Comparison of ENCODE assay signal across 9 cellular contexts in genomic region chr4:137226900-137227299, GRCh38.
DNase-seq lines count a peak whose midpoint lies in the region; ATAC-seq, FAIRE-seq and TF ChIP-seq lines count a peak whose summit lies in the region.
"Had no signal": no experiment of that assay in that cellular context is flagged by ENCODE, and none has a peak within 500 bp of the region (broad histone marks: within the 10 kb centered on the region; RNA-seq: fewer than 3 reads in every experiment).

No MANE protein-coding gene starts in this region.

- H3K14ac ChIP-seq in H1 (ENCODE audit: insufficient read length) = no peak overlapping the region

- H2BK120ac ChIP-seq in H1 (replicated peaks; ENCODE audit: low read depth, low read length) = no peak overlapping the region

- no peak overlapping the region for H4K91ac ChIP-seq in H1 (replicated peaks; ENCODE audit: insufficient read length, low read length)

- POLR2A ChIA-PET in H1 (lab: Charles Lee; ENCODE audit: partially characterized antibody) = no interaction called here

- FAIRE-seq in H1 (lab: Jason Lieb, UNC) = no peak
- FAIRE-seq in GM12892 (lab: Jason Lieb, UNC) = no peak

- TF ChIP-seq RAD21 in H1 (IDR thresholded peaks at IDR 0.05 in 1 of 2, conservative IDR thresholded peaks at IDR 0.05 in 1 of 2; ENCODE audit: low read depth in 2 of 2, low read length in 2 of 2) = peak; percentile 43 to 51; a peak in 3 of 4 replicates

- H3K9ac ChIP-seq in H1 (replicated peaks in 1 of 4; ENCODE audit: extremely low read depth in 1 of 4, low read depth in 3 of 4, low read length in 3 of 4) = no peak overlapping the region

- no peaks in the 10 kb centered on the region for H3K4me1 ChIP-seq in H1 (replicated peaks in 1 of 4; ENCODE audit: control insufficient read depth in 3 of 4, insufficient read depth in 4 of 4, low read length in 3 of 4)
- no peaks in the 10 kb centered on the region for H3K4me1 ChIP-seq in thoracic aorta (ENCODE audit: control insufficient read depth in 1 of 2, low read depth in 2 of 2)

- H2BK15ac ChIP-seq in H1 (ENCODE audit: low read length) = no peak overlapping the region

- H3K4me3 ChIP-seq in H1 (ENCODE audit: extremely low read depth in 1 of 4, insufficient read depth in 2 of 4, low read depth in 3 of 4, low read length in 4 of 4) (no peak overlapping the region), thoracic aorta (no peak overlapping the region)

- H4K20me1 ChIP-seq in H1 (replicated peaks in 1 of 2; ENCODE audit: control insufficient read depth in 1 of 2, insufficient read depth in 2 of 2, low read length in 2 of 2) = no peaks in the 10 kb centered on the region

- H3K56ac ChIP-seq in H1 (replicated peaks; ENCODE audit: insufficient read length, low read depth, low read length) = no peak overlapping the region

- no peak for TF ChIP-seq POLR2A in H1 (IDR thresholded peaks at IDR 0.05; ENCODE audit: control extremely low read depth in 1 of 2, low read depth in 2 of 2, low read length in 2 of 2)
- no peak for TF ChIP-seq POLR2A in GM12892 (IDR thresholded peaks at IDR 0.05; ENCODE audit: low read depth, low read length)

- H3K79me2 ChIP-seq in H1 (ENCODE audit: control insufficient read depth in 1 of 2, insufficient read depth in 2 of 2, low read length in 2 of 2) = no peaks in the 10 kb centered on the region

- H2AFZ ChIP-seq in H1 (ENCODE audit: low read length) = no peak overlapping the region

- H3K23ac ChIP-seq in H1 (ENCODE audit: insufficient read length) = no peak overlapping the region

- H3K4ac ChIP-seq in H1 (replicated peaks; ENCODE audit: insufficient read length, low read depth, low read length) = no peak overlapping the region

- H3K36me3 ChIP-seq in H1 (ENCODE audit: control insufficient read depth in 2 of 4, insufficient read depth in 4 of 4, low read length in 3 of 4) = no peaks in the 10 kb centered on the region; a peak in 1 of 8 replicates
- H3K36me3 ChIP-seq in thoracic aorta = no peaks in the 10 kb centered on the region

- CTCF ChIA-PET in H1 (lab: Charles Lee; ENCODE audit: partially characterized antibody) = interaction anchor here (0.6 to 1.7 kb wide), 3 partner anchors 156 to 510 kb away, joined by 3 to 5 read pairs (median 4); no protein-coding TSS in a partner anchor

- no peak for TF ChIP-seq EP300 in H1 (IDR thresholded peaks at IDR 0.05; ENCODE audit: borderline replicate concordance in 1 of 2, low read depth in 2 of 2, low read length in 2 of 2)

- no peak overlapping the region for H2BK20ac ChIP-seq in H1 (ENCODE audit: low read length)

- no peak overlapping the region for H4K5ac ChIP-seq in H1 (ENCODE audit: insufficient read length, low read depth, low read length)

- no peak overlapping the region for H4K8ac ChIP-seq in H1 (ENCODE audit: extremely low read depth, insufficient read depth, low read length)

- H2BK12ac ChIP-seq in H1 (ENCODE audit: low read depth, low read length) = no peak overlapping the region

- H3K27me3 ChIP-seq in H1 (replicated peaks in 1 of 4; ENCODE audit: control insufficient read depth in 3 of 4, extremely low read depth in 1 of 4, insufficient read depth in 3 of 4, low read length in 3 of 4) (no peaks in the 10 kb centered on the region), thoracic aorta (replicated peaks; ENCODE audit: insufficient read depth) (no peaks in the 10 kb centered on the region)

- H3K18ac ChIP-seq in H1 (ENCODE audit: extremely low read depth, low read length) = no peak overlapping the region

- H3K27ac ChIP-seq in H1 (ENCODE audit: low read depth, low read length) = no peak overlapping the region
- no peak overlapping the region for H3K27ac ChIP-seq in thoracic aorta

- TF ChIP-seq CTCF in H1 (IDR thresholded peaks at IDR 0.05; ENCODE audit: control extremely low read depth in 1 of 3, insufficient read depth in 1 of 3, low read depth in 1 of 3, low read length in 3 of 3) = peak in 2 of 3 experiments; percentile 13 to 17; a peak in 2 of 4 replicates
- TF ChIP-seq CTCF in thoracic aorta (IDR thresholded peaks at IDR 0.05) = peak; percentile 16

- H3K4me2 ChIP-seq in H1 (ENCODE audit: insufficient read depth in 1 of 2, low read depth in 2 of 2, low read length in 2 of 2) = no peak overlapping the region

- ATAC-seq in thoracic aorta (ENCODE audit: insufficient number of reproducible peaks, low FRiP score, low read depth) (no peak), HG02623 (IDR thresholded peaks at IDR 0.05; ENCODE audit: unreplicated experiment) (no peak), GM19328 (IDR thresholded peaks at IDR 0.05; ENCODE audit: unreplicated experiment) (no peak)

- no peak overlapping the region for H2BK5ac ChIP-seq in H1 (ENCODE audit: low read depth, low read length)

- 86% methylated on average over 2 of the region's 2 CpGs; no CpG with 5 or more reads in 1 of the 2 experiments for WGBS in H1 (ENCODE audit: extremely low coverage in 1 of 2, insufficient coverage in 1 of 2, insufficient read length in 1 of 2, insufficient replicate concordance in 2 of 2, low coverage in 1 of 2, low lambda C conversion rate in 2 of 2, missing lambda C conversion rate in 1 of 2), 2 experiments

- DNase-seq in NCI-H510A treated with DMSO at 0.1 percent for 48 hours (lab: John Stamatoyannopoulos, UW) (peak; percentile 26), NCI-H510A (lab: John Stamatoyannopoulos, UW) (no peak), NCI-H146 treated with DMSO at 0.1 percent for 48 hours (lab: John Stamatoyannopoulos, UW; ENCODE audit: unreplicated experiment) (peak; percentile 13), H1 (ENCODE audit: low read depth in 1 of 2, low spot score in 2 of 2) (no peak), thoracic aorta (ENCODE audit: low spot score) (no peak), GM12892 (ENCODE audit: insufficient read length) (no peak)
- DNase-seq: activated naive CD4-positive, alpha-beta T cell treated with anti-CD3 and anti-CD28 coated beads, Interleukin-2, amount 50 U/mL, for 16 hours had no signal

- H3K9me3 ChIP-seq in H1 (ENCODE audit: insufficient read depth in 2 of 2, low read depth in 1 of 2, low read length in 1 of 2) (no peaks in the 10 kb centered on the region), thoracic aorta (no peaks in the 10 kb centered on the region)

- no peak overlapping the region for H2AK5ac ChIP-seq in H1 (ENCODE audit: low read depth, low read length)

- no peaks in the 10 kb centered on the region for H3K79me1 ChIP-seq in H1 (ENCODE audit: low read depth, low read length)

- H3K23me2 ChIP-seq in H1 (ENCODE audit: low read depth, low read length) = no peaks in the 10 kb centered on the region

TF ChIP-seq in H1, 55 proteins besides CTCF, POLR2A, EP300 and RAD21:
- no peak for TF ChIP-seq PHF8 (conservative IDR thresholded peaks at IDR 0.05; ENCODE audit: low read depth, low read length)

Comparison
In these comparisons a context has a peak if more than half of its experiments do, and no peak if none do; other contexts are left out.
1. DNase-seq: peak in NCI-H510A treated with DMSO at 0.1 percent for 48 hours (single experiment) and NCI-H146 treated with DMSO at 0.1 percent for 48 hours (single experiment); none in NCI-H510A (single experiment), H1 (0 of 2), thoracic aorta (single experiment) and GM12892 (single experiment).